Comparison of ENCODE assay signal across 25 cellular contexts in genomic region chr11:61010466-61011238, GRCh38. TPM values are rescaled to one million over a fixed set of nuclear protein-coding genes. Genes with fewer than 3 reads are reported as not detected.
DNase-seq lines count a peak whose midpoint lies in the region; ATAC-seq and TF ChIP-seq lines count a peak whose summit lies in the region.
"Had no signal": no experiment of that assay in that cellular context is flagged by ENCODE, and none has a peak within 500 bp of the region (broad histone marks: within the 10 kb centered on the region; RNA-seq: fewer than 3 reads in every experiment).

No MANE protein-coding gene starts in this region.

- H3K9me3 ChIP-seq in neural progenitor cell (ENCODE audit: low read depth) (no peaks in the 10 kb centered on the region), heart left ventricle (no peaks in the 10 kb centered on the region)
- H3K9me3 ChIP-seq: BLaER1, body of pancreas, esophagus squamous epithelium, left ventricle myocardium inferior, ovary, Peyer's patch had no signal

- intact Hi-C loops in heart left ventricle (cut with DNase I), result no loop called here

- H3K79me2 ChIP-seq in neural progenitor cell (ENCODE audit: low read depth), result no peaks in the 10 kb centered on the region

- DNase-seq in activated T-cell treated with anti-CD3 and anti-CD28 coated beads, Interleukin-2, amount 50 U/mL, for 72 hours, result no peak
- DNase-seq in activated T-cell treated with anti-CD3 and anti-CD28 coated beads, Interleukin-2, amount 50 U/mL, for 48 hours, result no peak
- DNase-seq in NCI-H82 (lab: John Stamatoyannopoulos, UW), result peak; percentile 95
- no peak for DNase-seq in activated naive CD8-positive, alpha-beta T cell treated with anti-CD3 and anti-CD28 coated beads for 36 hours
- DNase-seq in neural progenitor cell (ENCODE audit: low spot score), result peak; percentile 68
- no peak for DNase-seq in heart left ventricle
- DNase-seq: activated T-cell treated with anti-CD3 and anti-CD28 coated beads for 4 hours; effector CD8-positive, alpha-beta T cell; esophagus squamous epithelium; H9; hippocampal formation; left ventricle myocardium inferior; MV-4-11; natural killer cell; NCI-H510A treated with DMSO at 0.1 percent for 48 hours; Peyer's patch; retina had no signal

- H3K27me3 ChIP-seq in neural progenitor cell, result peaks cover 100% of the 10 kb centered on the region
- H3K27me3 ChIP-seq in heart left ventricle, result peaks cover 0 to 30% (median 18%) of the 10 kb centered on the region in 9 donors
- H3K27me3 ChIP-seq: body of pancreas, ovary, Peyer's patch had no signal

- H3F3A ChIP-seq in neural progenitor cell (ENCODE audit: low read depth), result peaks cover 11% of the 10 kb centered on the region

- H3K27me3 Mint-ChIP-seq in activated T-cell treated with anti-CD3 and anti-CD28 coated beads, Interleukin-2, amount 50 U/mL, for 72 hours (ENCODE audit: low read depth), result no peaks in the 10 kb centered on the region
- no peaks in the 10 kb centered on the region for H3K27me3 Mint-ChIP-seq in activated naive CD8-positive, alpha-beta T cell treated with anti-CD3 and anti-CD28 coated beads for 36 hours
- peaks cover 29% of the 10 kb centered on the region for H3K27me3 Mint-ChIP-seq in neural progenitor cell (ENCODE audit: insufficient read depth, low read depth)

- H4K20me1 ChIP-seq in neural progenitor cell (ENCODE audit: low read depth), result peaks cover 12% of the 10 kb centered on the region
- H4K20me1 ChIP-seq: BLaER1 had no signal

- H3K4me3 ChIP-seq in neural progenitor cell (no peak overlapping the region), heart left ventricle (no peak overlapping the region)
- H3K4me3 ChIP-seq: BLaER1, body of pancreas, esophagus squamous epithelium, left ventricle myocardium inferior, ovary, Peyer's patch, smooth muscle cell had no signal

- peaks cover 31% of the 10 kb centered on the region for H3K4me1 ChIP-seq in neural progenitor cell
- peaks cover 0 to 22% (median 12%) of the 10 kb centered on the region in 12 donors for H3K4me1 ChIP-seq in heart left ventricle

- H3K9ac ChIP-seq in neural progenitor cell, result no peak overlapping the region
- H3K9ac ChIP-seq: BLaER1 had no signal

- no peak for ATAC-seq in activated T-cell treated with anti-CD3 and anti-CD28 coated beads, Interleukin-2, amount 50 U/mL, for 72 hours (replicated peaks in 1 of 2)
- ATAC-seq in GM19328 (IDR thresholded peaks at IDR 0.05; ENCODE audit: unreplicated experiment) (no peak), GM18511 (IDR thresholded peaks at IDR 0.05; ENCODE audit: unreplicated experiment) (no peak), heart left ventricle (no peak)
- ATAC-seq: body of pancreas, natural killer cell had no signal

- no peak overlapping the region for H3K4me2 ChIP-seq in neural progenitor cell
- H3K4me2 ChIP-seq: smooth muscle cell had no signal

- 81 to 86% (median 85%) methylated on average over 16 of the region's 16 CpGs for WGBS in heart left ventricle, 4 donors

- peaks cover 10 to 33% of the 10 kb centered on the region in 2 donors for H3K36me3 Mint-ChIP-seq in activated T-cell treated with anti-CD3 and anti-CD28 coated beads, Interleukin-2, amount 50 U/mL, for 72 hours (ENCODE audit: insufficient read depth in 2 of 2)
- H3K36me3 Mint-ChIP-seq in activated naive CD8-positive, alpha-beta T cell treated with anti-CD3 and anti-CD28 coated beads for 36 hours, result peaks cover 49% of the 10 kb centered on the region
- no peaks in the 10 kb centered on the region for H3K36me3 Mint-ChIP-seq in neural progenitor cell
- H3K36me3 Mint-ChIP-seq: mesothelial cell of epicardium, natural killer cell had no signal

- no peak for TF ChIP-seq CTCF in neural progenitor cell (IDR thresholded peaks at IDR 0.05)
- TF ChIP-seq CTCF in heart left ventricle (IDR thresholded peaks at IDR 0.05), result no peak

- H3K4me3 Mint-ChIP-seq in activated T-cell treated with anti-CD3 and anti-CD28 coated beads, Interleukin-2, amount 50 U/mL, for 72 hours, result no peak overlapping the region
- no peak overlapping the region for H3K4me3 Mint-ChIP-seq in activated naive CD8-positive, alpha-beta T cell treated with anti-CD3 and anti-CD28 coated beads for 36 hours
- H3K4me3 Mint-ChIP-seq in neural progenitor cell, result no peak overlapping the region
- H3K4me3 Mint-ChIP-seq: H9, mesothelial cell of epicardium had no signal

- H3K27ac ChIP-seq in neural progenitor cell, result no peak overlapping the region
- no peak overlapping the region for H3K27ac ChIP-seq in heart left ventricle
- H3K27ac ChIP-seq: BLaER1, body of pancreas, esophagus squamous epithelium, left ventricle myocardium inferior, ovary, Peyer's patch had no signal

- peaks cover 78% of the 10 kb centered on the region for H3K4me1 Mint-ChIP-seq in activated T-cell treated with anti-CD3 and anti-CD28 coated beads, Interleukin-2, amount 50 U/mL, for 72 hours (ENCODE audit: low read depth)
- H3K4me1 Mint-ChIP-seq in activated naive CD8-positive, alpha-beta T cell treated with anti-CD3 and anti-CD28 coated beads for 36 hours, result peaks cover 43% of the 10 kb centered on the region
- peaks cover 33% of the 10 kb centered on the region for H3K4me1 Mint-ChIP-seq in neural progenitor cell

- H3K36me3 ChIP-seq in neural progenitor cell (no peaks in the 10 kb centered on the region), heart left ventricle (no peaks in the 10 kb centered on the region)
- H3K36me3 ChIP-seq: BLaER1, esophagus squamous epithelium, left ventricle myocardium inferior, ovary, Peyer's patch had no signal

- no peak overlapping the region for H2AFZ ChIP-seq in neural progenitor cell (replicated peaks)

- no peak for TF ChIP-seq POLR2A in heart left ventricle (IDR thresholded peaks at IDR 0.05)

- peak overlapping the region; percentile 71 for H3K27ac Mint-ChIP-seq in activated T-cell treated with anti-CD3 and anti-CD28 coated beads, Interleukin-2, amount 50 U/mL, for 72 hours
- peak overlapping the region; percentile 63 for H3K27ac Mint-ChIP-seq in activated naive CD8-positive, alpha-beta T cell treated with anti-CD3 and anti-CD28 coated beads for 36 hours
- no peak overlapping the region for H3K27ac Mint-ChIP-seq in neural progenitor cell
- H3K27ac Mint-ChIP-seq: H9, mesothelial cell of epicardium, natural killer cell had no signal

- H3K9me3 Mint-ChIP-seq in activated T-cell treated with anti-CD3 and anti-CD28 coated beads, Interleukin-2, amount 50 U/mL, for 72 hours, result no peaks in the 10 kb centered on the region
- no peaks in the 10 kb centered on the region for H3K9me3 Mint-ChIP-seq in activated naive CD8-positive, alpha-beta T cell treated with anti-CD3 and anti-CD28 coated beads for 36 hours
- H3K9me3 Mint-ChIP-seq in neural progenitor cell, result no peaks in the 10 kb centered on the region
- H3K9me3 Mint-ChIP-seq: H9, mesothelial cell of epicardium, natural killer cell had no signal

RNA-seq across cellular contexts. Expression of gene CD6, which starts 39.2 kb away (rescaled TPM):
- total RNA-seq in activated T-cell treated with anti-CD3 and anti-CD28 coated beads, Interleukin-2, amount 50 U/mL, for 72 hours, result 100 to 1,000 TPM; 298 to 313 TPM
- total RNA-seq in activated naive CD8-positive, alpha-beta T cell treated with anti-CD3 and anti-CD28 coated beads for 36 hours, result 100 to 1,000 TPM; 167 to 169 TPM
- not detected in 2 replicates for total RNA-seq in neural progenitor cell (ENCODE audit: low replicate concordance)
- total RNA-seq in heart left ventricle, result 1 to 10 TPM in 2 of 9 donors, under 1 TPM in 6, not detected in 1; 0.12 to 6.1 (median 0.40) TPM
- polyA plus RNA-seq in heart left ventricle, result under 1 TPM; 0.08 to 0.19 TPM
- total RNA-seq: chondrocyte, H9 had no signal
- polyA plus RNA-seq: smooth muscle cell had no signal

RNA-seq across cellular contexts. Expression of gene SLC15A3, which starts 58.7 kb away (rescaled TPM):
- total RNA-seq in activated T-cell treated with anti-CD3 and anti-CD28 coated beads, Interleukin-2, amount 50 U/mL, for 72 hours, result 1 to 10 TPM; 3.5 to 4.1 TPM
- 1 to 10 TPM; 6.3 to 6.9 TPM for total RNA-seq in activated naive CD8-positive, alpha-beta T cell treated with anti-CD3 and anti-CD28 coated beads for 36 hours
- total RNA-seq in neural progenitor cell (ENCODE audit: low replicate concordance) (1.4 and 3.3 TPM in 2 replicates), heart left ventricle (10 to 100 TPM; 11.9 to 85.1 (median 19.1) TPM)
- 10 to 100 TPM; 14.8 to 26.4 TPM for polyA plus RNA-seq in heart left ventricle

Comparison
In these comparisons a context has a peak if more than half of its experiments do, and no peak if none do; other contexts are left out.
1. DNase-seq: peak in NCI-H82 (single experiment) and neural progenitor cell (single experiment); none in activated T-cell treated with anti-CD3 and anti-CD28 coated beads, Interleukin-2, amount 50 U/mL, for 72 hours (0 of 2), activated T-cell treated with anti-CD3 and anti-CD28 coated beads, Interleukin-2, amount 50 U/mL, for 48 hours (0 of 2), activated naive CD8-positive, alpha-beta T cell treated with anti-CD3 and anti-CD28 coated beads for 36 hours (single experiment) and heart left ventricle (0 of 5).
2. RNA of gene CD6, which starts 39.2 kb away (total RNA-seq): 298 to 313 TPM in activated T-cell treated with anti-CD3 and anti-CD28 coated beads, Interleukin-2, amount 50 U/mL, for 72 hours and 167 to 169 TPM in activated naive CD8-positive, alpha-beta T cell treated with anti-CD3 and anti-CD28 coated beads for 36 hours; 0.12 to 6.1 TPM in heart left ventricle and not detected in neural progenitor cell; every median in the first group is over 10 times any median in the second.